8 cellular contexts compared by ENCODE assay signal in the genomic region with DNA sequence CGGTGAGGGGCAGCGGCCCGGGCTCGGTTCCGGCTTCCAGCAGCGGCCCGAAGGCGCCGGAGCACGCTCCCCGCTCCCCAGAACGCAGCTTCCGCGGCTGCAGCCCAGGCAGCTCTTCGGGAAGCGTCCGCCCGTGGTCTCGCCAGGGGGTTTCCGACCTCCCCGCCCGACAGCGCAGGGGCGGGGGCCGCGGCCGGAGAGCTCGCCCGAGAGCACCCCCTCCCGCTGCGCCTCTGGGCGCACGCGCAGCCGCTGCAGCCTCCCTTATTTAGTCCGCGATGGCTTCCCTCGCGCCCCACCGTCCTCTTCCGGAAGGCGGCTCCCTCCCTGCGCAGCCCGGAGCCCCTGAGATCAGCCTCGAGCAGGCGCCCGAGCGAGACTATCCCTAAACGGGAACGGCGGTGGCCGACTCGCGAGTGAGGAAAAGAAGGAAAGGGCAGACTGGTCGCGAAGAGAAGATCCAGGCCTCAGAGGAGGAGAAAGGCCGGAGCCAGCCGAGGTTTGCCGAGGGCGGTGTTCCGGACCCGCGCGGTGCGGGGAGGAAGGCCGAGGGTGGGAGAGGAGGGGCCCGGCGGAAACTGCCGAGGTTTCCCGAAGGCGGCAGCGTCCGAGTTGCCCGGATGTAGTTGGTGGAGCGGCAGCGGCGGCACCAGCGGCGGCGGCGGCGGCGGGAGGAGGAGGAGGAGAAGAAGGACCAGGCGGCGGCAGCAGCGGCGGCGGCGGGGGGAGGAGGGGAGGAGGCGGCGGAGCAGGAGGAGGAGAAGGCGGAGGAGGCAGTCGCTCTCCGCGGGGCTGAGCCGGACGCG. TPM values are rescaled to one million over a fixed set of nuclear protein-coding genes. Genes with fewer than 3 reads are reported as not detected.
DNase-seq lines count a peak whose midpoint lies in the region; ATAC-seq and TF ChIP-seq lines count a peak whose summit lies in the region.

A gene with protein sequence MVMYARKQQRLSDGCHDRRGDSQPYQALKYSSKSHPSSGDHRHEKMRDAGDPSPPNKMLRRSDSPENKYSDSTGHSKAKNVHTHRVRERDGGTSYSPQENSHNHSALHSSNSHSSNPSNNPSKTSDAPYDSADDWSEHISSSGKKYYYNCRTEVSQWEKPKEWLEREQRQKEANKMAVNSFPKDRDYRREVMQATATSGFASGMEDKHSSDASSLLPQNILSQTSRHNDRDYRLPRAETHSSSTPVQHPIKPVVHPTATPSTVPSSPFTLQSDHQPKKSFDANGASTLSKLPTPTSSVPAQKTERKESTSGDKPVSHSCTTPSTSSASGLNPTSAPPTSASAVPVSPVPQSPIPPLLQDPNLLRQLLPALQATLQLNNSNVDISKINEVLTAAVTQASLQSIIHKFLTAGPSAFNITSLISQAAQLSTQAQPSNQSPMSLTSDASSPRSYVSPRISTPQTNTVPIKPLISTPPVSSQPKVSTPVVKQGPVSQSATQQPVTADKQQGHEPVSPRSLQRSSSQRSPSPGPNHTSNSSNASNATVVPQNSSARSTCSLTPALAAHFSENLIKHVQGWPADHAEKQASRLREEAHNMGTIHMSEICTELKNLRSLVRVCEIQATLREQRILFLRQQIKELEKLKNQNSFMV (plus strand): TSS at position 610 of the 806 bp plus-strand sequence. CDS start 462 bp downstream, outside the sequence.

- no peaks in the 10 kb centered on the region for H3K9me3 Mint-ChIP-seq in activated T-cell treated with anti-CD3 and anti-CD28 coated beads, Interleukin-2, amount 50 U/mL, for 4 hours

- peak within 1 kb of the TSS; percentile 99 for H3K4me3 Mint-ChIP-seq in activated T-cell treated with anti-CD3 and anti-CD28 coated beads, Interleukin-2, amount 50 U/mL, for 4 hours

- H3K4me1 Mint-ChIP-seq in activated T-cell treated with anti-CD3 and anti-CD28 coated beads, Interleukin-2, amount 50 U/mL, for 4 hours (ENCODE audit: low read depth): peaks cover 58% of the 10 kb centered on the region

- peak; percentile 68 for DNase-seq in DMS153 treated with DMSO at 0.1 percent for 48 hours (lab: John Stamatoyannopoulos, UW; ENCODE audit: unreplicated experiment)
- peak; percentile 94 for DNase-seq in KBM-7
- DNase-seq in activated T-cell treated with anti-CD3 and anti-CD28 coated beads, Interleukin-2, amount 50 U/mL, for 4 hours: peak; percentile 96
- peak; percentile 92 to 94 for DNase-seq in stimulated activated CD8-positive, alpha-beta memory T cell treated with anti-CD3 and anti-CD28 coated beads, Interleukin-7, amount 100 ng/mL, for 4 hours (ENCODE audit: low read depth in 2 of 2)

- H3K36me3 ChIP-seq in muscle layer of duodenum (ENCODE audit: control insufficient read depth in 1 of 2, insufficient read depth in 2 of 2, low read length in 2 of 2): peaks cover 23 to 33% of the 10 kb centered on the region in 2 donors

- no peaks in the 10 kb centered on the region for H3K27me3 ChIP-seq in muscle layer of duodenum (ENCODE audit: low read depth, low read length)

- in situ Hi-C loops in KBM-7 (cut with MboI; ENCODE audit: low pct_unique_long_range_greater_than_20kb, low sequenced_read_pairs): no loop called here

- H3K36me3 Mint-ChIP-seq in activated T-cell treated with anti-CD3 and anti-CD28 coated beads, Interleukin-2, amount 50 U/mL, for 4 hours (ENCODE audit: insufficient read depth): peaks cover 43% of the 10 kb centered on the region

- peaks cover 10 to 30% of the 10 kb centered on the region in 2 donors for H3K4me1 ChIP-seq in muscle layer of duodenum (ENCODE audit: control insufficient read depth in 1 of 2, insufficient read depth in 2 of 2, low read length in 2 of 2)

- H3K4me3 ChIP-seq in muscle layer of duodenum (ENCODE audit: low read depth in 1 of 2, low read length in 2 of 2): peak within 1 kb of the TSS; percentile 91 to 97

- H3K27ac ChIP-seq in muscle layer of duodenum (ENCODE audit: low read length): peak within 1 kb of the TSS; percentile 96

- no peaks in the 10 kb centered on the region for H3K9me3 ChIP-seq in muscle layer of duodenum (ENCODE audit: control insufficient read depth in 1 of 2, low read length in 2 of 2)

- no peaks in the 10 kb centered on the region for H3K27me3 Mint-ChIP-seq in activated T-cell treated with anti-CD3 and anti-CD28 coated beads, Interleukin-2, amount 50 U/mL, for 4 hours (ENCODE audit: low read depth)

- ATAC-seq in GM21717 (IDR thresholded peaks at IDR 0.05; ENCODE audit: unreplicated experiment) (peak; percentile 82), esophagus mucosa (peak; percentile 95)
- ATAC-seq in activated T-cell treated with anti-CD3 and anti-CD28 coated beads, Interleukin-2, amount 50 U/mL, for 4 hours: peak; percentile 86 to 88

TF ChIP-seq in PFSK-1, 5 proteins besides CTCF, POLR2A, EP300 and RAD21:
- no peak for TF ChIP-seq SIN3A (IDR thresholded peaks at IDR 0.05; ENCODE audit: borderline replicate concordance, insufficient read depth, low read length)
- peak; percentile 86; the same call in 1 of the 2 replicates for TF ChIP-seq POLR2AphosphoS5 (IDR thresholded peaks at IDR 0.05; ENCODE audit: low read depth, low read length)
- TF ChIP-seq FOXP2 (optimal IDR thresholded peaks at IDR 0.05; ENCODE audit: borderline replicate concordance, extremely low read depth, extremely low read length, insufficient read depth): peak; percentile 63
- peak; percentile 53; the same call in 1 of the 2 replicates for TF ChIP-seq TAF1 (IDR thresholded peaks at IDR 0.05; ENCODE audit: borderline replicate concordance, insufficient read depth, low read length)
- TF ChIP-seq, protein P1, sequence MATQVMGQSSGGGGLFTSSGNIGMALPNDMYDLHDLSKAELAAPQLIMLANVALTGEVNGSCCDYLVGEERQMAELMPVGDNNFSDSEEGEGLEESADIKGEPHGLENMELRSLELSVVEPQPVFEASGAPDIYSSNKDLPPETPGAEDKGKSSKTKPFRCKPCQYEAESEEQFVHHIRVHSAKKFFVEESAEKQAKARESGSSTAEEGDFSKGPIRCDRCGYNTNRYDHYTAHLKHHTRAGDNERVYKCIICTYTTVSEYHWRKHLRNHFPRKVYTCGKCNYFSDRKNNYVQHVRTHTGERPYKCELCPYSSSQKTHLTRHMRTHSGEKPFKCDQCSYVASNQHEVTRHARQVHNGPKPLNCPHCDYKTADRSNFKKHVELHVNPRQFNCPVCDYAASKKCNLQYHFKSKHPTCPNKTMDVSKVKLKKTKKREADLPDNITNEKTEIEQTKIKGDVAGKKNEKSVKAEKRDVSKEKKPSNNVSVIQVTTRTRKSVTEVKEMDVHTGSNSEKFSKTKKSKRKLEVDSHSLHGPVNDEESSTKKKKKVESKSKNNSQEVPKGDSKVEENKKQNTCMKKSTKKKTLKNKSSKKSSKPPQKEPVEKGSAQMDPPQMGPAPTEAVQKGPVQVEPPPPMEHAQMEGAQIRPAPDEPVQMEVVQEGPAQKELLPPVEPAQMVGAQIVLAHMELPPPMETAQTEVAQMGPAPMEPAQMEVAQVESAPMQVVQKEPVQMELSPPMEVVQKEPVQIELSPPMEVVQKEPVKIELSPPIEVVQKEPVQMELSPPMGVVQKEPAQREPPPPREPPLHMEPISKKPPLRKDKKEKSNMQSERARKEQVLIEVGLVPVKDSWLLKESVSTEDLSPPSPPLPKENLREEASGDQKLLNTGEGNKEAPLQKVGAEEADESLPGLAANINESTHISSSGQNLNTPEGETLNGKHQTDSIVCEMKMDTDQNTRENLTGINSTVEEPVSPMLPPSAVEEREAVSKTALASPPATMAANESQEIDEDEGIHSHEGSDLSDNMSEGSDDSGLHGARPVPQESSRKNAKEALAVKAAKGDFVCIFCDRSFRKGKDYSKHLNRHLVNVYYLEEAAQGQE (IDR thresholded peaks at IDR 0.05; ENCODE audit: insufficient read depth in 1 of 2, low read depth in 2 of 2, low read length in 2 of 2): 0 out of 4 replicates have a peak, but pooled peaks have one; percentile 19 to 21

RNA-seq across cellular contexts. Expression of the gene that starts here (rescaled TPM):
- polyA plus RNA-seq in PFSK-1 (2012; ENCODE audit: insufficient read length, low read depth): 86.4 TPM
- total RNA-seq in activated T-cell treated with anti-CD3 and anti-CD28 coated beads, Interleukin-2, amount 50 U/mL, for 4 hours: 100 to 1,000 TPM; 105 to 122 (median 116) TPM
- total RNA-seq in esophagus mucosa: 62.8 TPM

Comparison
In these comparisons a context has a peak if more than half of its experiments do, and no peak if none do; other contexts are left out.
1. Peak in every context shown above with its lines: DNase-seq, ATAC-seq, H3K4me3 ChIP-seq and H3K27ac ChIP-seq.